In genomic region chr20:44019638-44020335, GRCh38 we compare ENCODE assay signal across 9 cellular contexts.
DNase-seq lines count a peak whose midpoint lies in the region; ATAC-seq and TF ChIP-seq lines count a peak whose summit lies in the region.
"Had no signal": no experiment of that assay in that cellular context is flagged by ENCODE, and none has a peak within 500 bp of the region (broad histone marks: within the 10 kb centered on the region; RNA-seq: fewer than 3 reads in every experiment).

No MANE protein-coding gene starts in this region.

- peak overlapping the region; percentile 31 for H3K27ac ChIP-seq in lower lobe of right lung

- intact Hi-C loops in lower lobe of right lung (cut with DNase I), result no loop called here
- intact Hi-C loops in CD14-positive monocyte (cut with micrococcal nuclease), result no loop called here

- peak overlapping the region; percentile 81 for H3K4me3 Mint-ChIP-seq in activated naive CD4-positive, alpha-beta T cell treated with anti-CD3 and anti-CD28 coated beads, Interleukin-2, amount 50 U/mL, for 24 hours
- peak overlapping the region in 1 of 2 donors; percentile 7 for H3K4me3 Mint-ChIP-seq in CD14-positive monocyte

- DNase-seq in ELF-1 (ENCODE audit: low read depth, low spot score), result peak; percentile 12
- DNase-seq in OCI-M1 (lab: John Stamatoyannopoulos, UW), result peak; percentile 20
- no peak for DNase-seq in lower lobe of right lung
- DNase-seq in CD14-positive monocyte (ENCODE audit: low spot score), result no peak
- no peak for DNase-seq in medulla oblongata (ENCODE audit: extremely low spot score)
- DNase-seq: NCI-H1092 had no signal

- no peaks in the 10 kb centered on the region for H3K9me3 ChIP-seq in lower lobe of right lung

- no peaks in the 10 kb centered on the region for H3K27me3 ChIP-seq in lower lobe of right lung (ENCODE audit: low read depth)

- TF ChIP-seq CTCF in lower lobe of right lung (IDR thresholded peaks at IDR 0.05), result no peak
- no peak for TF ChIP-seq CTCF in CD14-positive monocyte (IDR thresholded peaks at IDR 0.05)

- no peaks in the 10 kb centered on the region for H3K36me3 Mint-ChIP-seq in activated naive CD4-positive, alpha-beta T cell treated with anti-CD3 and anti-CD28 coated beads, Interleukin-2, amount 50 U/mL, for 24 hours
- H3K36me3 Mint-ChIP-seq in CD14-positive monocyte, result no peaks in the 10 kb centered on the region

- no peaks in the 10 kb centered on the region for H3K27me3 Mint-ChIP-seq in activated naive CD4-positive, alpha-beta T cell treated with anti-CD3 and anti-CD28 coated beads, Interleukin-2, amount 50 U/mL, for 24 hours
- H3K27me3 Mint-ChIP-seq in CD14-positive monocyte (ENCODE audit: low read depth in 3 of 3), result peaks cover 12 to 49% (median 38%) of the 10 kb centered on the region in 3 donors

- H3K4me3 ChIP-seq in lower lobe of right lung, result no peak overlapping the region

- H3K4me1 Mint-ChIP-seq in activated naive CD4-positive, alpha-beta T cell treated with anti-CD3 and anti-CD28 coated beads, Interleukin-2, amount 50 U/mL, for 24 hours, result peaks cover 48% of the 10 kb centered on the region
- peaks cover 9% of the 10 kb centered on the region for H3K4me1 Mint-ChIP-seq in CD14-positive monocyte

- H3K4me1 ChIP-seq in lower lobe of right lung, result peaks cover 23% of the 10 kb centered on the region

- no peak for ATAC-seq in lower lobe of right lung
- ATAC-seq in HG03565 (IDR thresholded peaks at IDR 0.05; ENCODE audit: unreplicated experiment), result no peak
- no peak for ATAC-seq in HG02588 (IDR thresholded peaks at IDR 0.05; ENCODE audit: unreplicated experiment)

- H3K9me3 Mint-ChIP-seq in activated naive CD4-positive, alpha-beta T cell treated with anti-CD3 and anti-CD28 coated beads, Interleukin-2, amount 50 U/mL, for 24 hours, result no peaks in the 10 kb centered on the region
- peaks cover 0 to 2% (median 0%) of the 10 kb centered on the region in 7 donors for H3K9me3 Mint-ChIP-seq in CD14-positive monocyte

- no peaks in the 10 kb centered on the region for H3K36me3 ChIP-seq in lower lobe of right lung

- peak overlapping the region; percentile 88 for H3K27ac Mint-ChIP-seq in activated naive CD4-positive, alpha-beta T cell treated with anti-CD3 and anti-CD28 coated beads, Interleukin-2, amount 50 U/mL, for 24 hours
- H3K27ac Mint-ChIP-seq in CD14-positive monocyte, result peak overlapping the region in 1 of 7 donors; percentile 72

Comparison
In these comparisons a context has a peak if more than half of its experiments do, and no peak if none do; other contexts are left out.
1. DNase-seq: peak in ELF-1 (single experiment) and OCI-M1 (single experiment); none in lower lobe of right lung (single experiment), CD14-positive monocyte (single experiment) and medulla oblongata (single experiment).